8 cellular contexts compared by ENCODE assay signal in the genomic region with DNA sequence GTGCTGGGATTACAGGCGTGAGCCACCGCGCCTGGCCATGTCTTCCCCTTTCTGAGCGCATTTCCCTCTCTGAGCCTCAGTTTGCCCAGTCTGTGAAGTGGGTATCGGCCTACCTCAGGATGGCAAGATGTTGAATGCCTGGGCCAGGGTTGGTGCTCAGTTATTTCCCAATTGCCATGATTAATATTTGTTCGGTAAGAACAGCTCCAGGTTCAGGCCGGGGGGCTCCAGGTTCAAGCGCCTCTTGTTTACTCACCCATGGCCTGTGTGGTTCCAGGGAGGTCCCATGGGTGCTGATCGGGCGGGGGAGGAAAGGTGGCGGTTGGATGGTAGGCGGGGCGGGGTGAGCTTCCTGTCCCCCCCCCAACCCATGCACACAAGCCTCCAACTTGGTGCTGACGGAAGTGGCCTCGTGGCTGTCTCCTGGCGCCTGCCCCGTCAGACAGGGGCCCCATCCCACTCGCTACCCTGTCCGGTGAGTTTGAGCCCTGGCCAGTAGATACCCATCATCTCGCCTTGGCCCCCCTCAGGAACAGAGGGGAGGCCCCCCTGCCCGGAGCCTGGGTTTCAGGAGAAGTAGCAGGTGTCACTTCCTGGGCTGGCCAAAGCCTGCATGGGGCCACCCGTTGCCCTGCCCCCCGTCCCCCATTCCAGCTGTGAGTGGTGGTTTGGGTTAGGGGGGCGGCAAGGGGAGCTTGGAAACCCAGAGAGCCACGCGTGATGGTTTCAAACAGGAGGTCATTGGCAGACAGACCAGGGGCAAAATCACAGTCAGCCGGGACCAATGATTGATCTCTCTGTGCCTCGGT. TPM values are rescaled to one million over a fixed set of nuclear protein-coding genes. Genes with fewer than 3 reads are reported as not detected.
DNase-seq lines count a peak whose midpoint lies in the region; ATAC-seq and TF ChIP-seq lines count a peak whose summit lies in the region.

A gene with protein sequence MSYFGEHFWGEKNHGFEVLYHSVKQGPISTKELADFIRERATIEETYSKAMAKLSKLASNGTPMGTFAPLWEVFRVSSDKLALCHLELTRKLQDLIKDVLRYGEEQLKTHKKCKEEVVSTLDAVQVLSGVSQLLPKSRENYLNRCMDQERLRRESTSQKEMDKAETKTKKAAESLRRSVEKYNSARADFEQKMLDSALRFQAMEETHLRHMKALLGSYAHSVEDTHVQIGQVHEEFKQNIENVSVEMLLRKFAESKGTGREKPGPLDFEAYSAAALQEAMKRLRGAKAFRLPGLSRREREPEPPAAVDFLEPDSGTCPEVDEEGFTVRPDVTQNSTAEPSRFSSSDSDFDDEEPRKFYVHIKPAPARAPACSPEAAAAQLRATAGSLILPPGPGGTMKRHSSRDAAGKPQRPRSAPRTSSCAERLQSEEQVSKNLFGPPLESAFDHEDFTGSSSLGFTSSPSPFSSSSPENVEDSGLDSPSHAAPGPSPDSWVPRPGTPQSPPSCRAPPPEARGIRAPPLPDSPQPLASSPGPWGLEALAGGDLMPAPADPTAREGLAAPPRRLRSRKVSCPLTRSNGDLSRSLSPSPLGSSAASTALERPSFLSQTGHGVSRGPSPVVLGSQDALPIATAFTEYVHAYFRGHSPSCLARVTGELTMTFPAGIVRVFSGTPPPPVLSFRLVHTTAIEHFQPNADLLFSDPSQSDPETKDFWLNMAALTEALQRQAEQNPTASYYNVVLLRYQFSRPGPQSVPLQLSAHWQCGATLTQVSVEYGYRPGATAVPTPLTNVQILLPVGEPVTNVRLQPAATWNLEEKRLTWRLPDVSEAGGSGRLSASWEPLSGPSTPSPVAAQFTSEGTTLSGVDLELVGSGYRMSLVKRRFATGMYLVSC (plus strand): TSS at position 375 of the 809 bp plus-strand sequence. CDS start 3,688 bp downstream, outside the sequence.

- peak within 1 kb of the TSS; percentile 96 for H3K27ac ChIP-seq in BLaER1
- peak within 1 kb of the TSS; percentile 94 for H3K27ac ChIP-seq in temporal lobe (ENCODE audit: low read depth, low read length)
- no peak within 1 kb of the TSS for H3K27ac ChIP-seq in SK-N-SH (ENCODE audit: low read depth in 2 of 2, low read length in 1 of 2)

- H3K27me3 ChIP-seq in BLaER1 (no peaks in the 10 kb centered on the region), SK-N-SH (ENCODE audit: insufficient read depth) (no peaks in the 10 kb centered on the region)

- WGBS in SK-N-SH (ENCODE audit: low lambda C conversion rate): 88% methylated on average over 24 of the region's 28 CpGs

- intact Hi-C loops in natural killer cell (cut with micrococcal nuclease): no loop called here

- H3K9me2 ChIP-seq in SK-N-SH: no peaks in the 10 kb centered on the region

- H3K9me3 ChIP-seq in BLaER1: no peaks in the 10 kb centered on the region
- no peaks in the 10 kb centered on the region for H3K9me3 ChIP-seq in SK-N-SH

- H3K36me3 Mint-ChIP-seq in T-helper 1 cell treated with Interleukin-12 subunit alpha and Interleukin-12 subunit beta and Interleukin-4 antibody, amounts not matched to agents 30 μg/mL and 1 μg/mL, for 36 hours (ENCODE audit: low read depth): peaks cover 22% of the 10 kb centered on the region
- H3K36me3 Mint-ChIP-seq in activated naive CD4-positive, alpha-beta T cell treated with anti-CD3 and anti-CD28 coated beads, Interleukin-2, amount 50 U/mL, for 72 hours: peaks cover 15 to 28% of the 10 kb centered on the region in 2 donors
- no peaks in the 10 kb centered on the region for H3K36me3 Mint-ChIP-seq in natural killer cell

- H3K9me3 Mint-ChIP-seq in T-helper 1 cell treated with Interleukin-12 subunit alpha and Interleukin-12 subunit beta and Interleukin-4 antibody, amounts not matched to agents 30 μg/mL and 1 μg/mL, for 36 hours: no peaks in the 10 kb centered on the region
- no peaks in the 10 kb centered on the region for H3K9me3 Mint-ChIP-seq in activated naive CD4-positive, alpha-beta T cell treated with anti-CD3 and anti-CD28 coated beads, Interleukin-2, amount 50 U/mL, for 72 hours
- H3K9me3 Mint-ChIP-seq in natural killer cell: no peaks in the 10 kb centered on the region

- ATAC-seq in HG02610 (IDR thresholded peaks at IDR 0.05; ENCODE audit: unreplicated experiment) (peak; percentile 28), natural killer cell (peak; percentile 70 to 75 (median 73))
- peak; percentile 70 to 72 for ATAC-seq in activated naive CD4-positive, alpha-beta T cell treated with anti-CD3 and anti-CD28 coated beads, Interleukin-2, amount 50 U/mL, for 72 hours

- H3K4me1 Mint-ChIP-seq in T-helper 1 cell treated with Interleukin-12 subunit alpha and Interleukin-12 subunit beta and Interleukin-4 antibody, amounts not matched to agents 30 μg/mL and 1 μg/mL, for 36 hours (ENCODE audit: low read depth): peaks cover 49% of the 10 kb centered on the region
- peaks cover 35 to 58% of the 10 kb centered on the region in 2 donors for H3K4me1 Mint-ChIP-seq in natural killer cell

- TF ChIP-seq CTCF in natural killer cell (IDR thresholded peaks at IDR 0.05): no peak
- no peak for TF ChIP-seq CTCF in SK-N-SH (IDR thresholded peaks at IDR 0.05)

- H3K27ac Mint-ChIP-seq in T-helper 1 cell treated with Interleukin-12 subunit alpha and Interleukin-12 subunit beta and Interleukin-4 antibody, amounts not matched to agents 30 μg/mL and 1 μg/mL, for 36 hours: peak within 1 kb of the TSS; percentile 77
- peak within 1 kb of the TSS; percentile 92 to 98 for H3K27ac Mint-ChIP-seq in activated naive CD4-positive, alpha-beta T cell treated with anti-CD3 and anti-CD28 coated beads, Interleukin-2, amount 50 U/mL, for 72 hours
- peak within 1 kb of the TSS; percentile 95 for H3K27ac Mint-ChIP-seq in natural killer cell

- H3K4me1 ChIP-seq in BLaER1 (peaks cover 94% of the 10 kb centered on the region), SK-N-SH (ENCODE audit: control insufficient read depth in 1 of 2, insufficient read depth in 2 of 2, low read depth in 1 of 2, low read length in 1 of 2) (peaks cover 9 to 18% of the 10 kb centered on the region in 2 experiments; a peak in 1 of 4 replicates)

- H3K4me3 Mint-ChIP-seq in T-helper 1 cell treated with Interleukin-12 subunit alpha and Interleukin-12 subunit beta and Interleukin-4 antibody, amounts not matched to agents 30 μg/mL and 1 μg/mL, for 36 hours: peak within 1 kb of the TSS; percentile 91
- peak within 1 kb of the TSS; percentile 92 for H3K4me3 Mint-ChIP-seq in natural killer cell

- DNase-seq in activated naive CD4-positive, alpha-beta T cell treated with anti-CD3 and anti-CD28 coated beads, Interleukin-2, amount 50 U/mL, for 72 hours (ENCODE audit: low spot score in 2 of 2): peak; percentile 76 to 88
- DNase-seq in natural killer cell (peak; percentile 77), SK-N-SH (no peak), SW480 (ENCODE audit: low spot score) (no peak)

- H3F3A ChIP-seq in SK-N-SH (replicated peaks; ENCODE audit: insufficient read depth): peaks cover 5% of the 10 kb centered on the region

- peak within 1 kb of the TSS; percentile 80 for H3K9ac ChIP-seq in BLaER1
- H3K9ac ChIP-seq in SK-N-SH: no peak within 1 kb of the TSS

- POLR2A ChIA-PET in SK-N-SH (lab: Yijun Ruan, JAX): no interaction called here

- no peaks in the 10 kb centered on the region for H3K79me2 ChIP-seq in SK-N-SH (ENCODE audit: insufficient read depth)

- H3K4me2 ChIP-seq in BLaER1: peak within 1 kb of the TSS; percentile 89
- no peak within 1 kb of the TSS for H3K4me2 ChIP-seq in SK-N-SH

- no peaks in the 10 kb centered on the region for H3K27me3 Mint-ChIP-seq in T-helper 1 cell treated with Interleukin-12 subunit alpha and Interleukin-12 subunit beta and Interleukin-4 antibody, amounts not matched to agents 30 μg/mL and 1 μg/mL, for 36 hours (ENCODE audit: low read depth)
- H3K27me3 Mint-ChIP-seq in natural killer cell (ENCODE audit: low read depth in 2 of 2): no peaks in the 10 kb centered on the region

- CTCF ChIA-PET in SK-N-SH (lab: Yijun Ruan, JAX): interaction anchor here (1.1 kb wide), 1 partner anchor 13 kb away, joined by 3 read pairs; no protein-coding TSS in a partner anchor

- H3K4me3 ChIP-seq in BLaER1: peak within 1 kb of the TSS; percentile 63
- no peak within 1 kb of the TSS for H3K4me3 ChIP-seq in SK-N-SH (ENCODE audit: low read depth in 2 of 2, low read length in 1 of 2)

- TF ChIP-seq RAD21 in SK-N-SH (IDR thresholded peaks at IDR 0.05; ENCODE audit: low read length): no peak

- H3K36me3 ChIP-seq in BLaER1: peaks cover 10% of the 10 kb centered on the region
- H3K36me3 ChIP-seq in SK-N-SH (replicated peaks in 1 of 2; ENCODE audit: control insufficient read depth in 1 of 2, insufficient read depth in 2 of 2, low read length in 1 of 2): no peaks in the 10 kb centered on the region

- H2AFZ ChIP-seq in SK-N-SH (ENCODE audit: low read depth): no peak within 1 kb of the TSS

- no peak for TF ChIP-seq EP300 in SK-N-SH (IDR thresholded peaks at IDR 0.05; ENCODE audit: borderline replicate concordance in 1 of 2, low read depth in 1 of 2, low read length in 1 of 2)

- peaks cover 34% of the 10 kb centered on the region for H4K20me1 ChIP-seq in BLaER1
- H4K20me1 ChIP-seq in SK-N-SH (ENCODE audit: insufficient read depth): no peaks in the 10 kb centered on the region

TF ChIP-seq in SK-N-SH, 30 proteins besides CTCF, POLR2A, EP300 and RAD21 (continues in another document):
- no peak for TF ChIP-seq TEAD4 (IDR thresholded peaks at IDR 0.05; ENCODE audit: borderline replicate concordance, insufficient read depth)
- TF ChIP-seq, protein P1, sequence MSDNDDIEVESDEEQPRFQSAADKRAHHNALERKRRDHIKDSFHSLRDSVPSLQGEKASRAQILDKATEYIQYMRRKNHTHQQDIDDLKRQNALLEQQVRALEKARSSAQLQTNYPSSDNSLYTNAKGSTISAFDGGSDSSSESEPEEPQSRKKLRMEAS (IDR thresholded peaks at IDR 0.05; ENCODE audit: low read depth): no peak
- TF ChIP-seq CHD2 (IDR thresholded peaks at IDR 0.05; ENCODE audit: low read length, partially characterized antibody): no peak

RNA-seq across cellular contexts. Expression of the gene that starts here (rescaled TPM):
- 10 to 100 TPM; 62.0 to 81.4 TPM for total RNA-seq in activated naive CD4-positive, alpha-beta T cell treated with anti-CD3 and anti-CD28 coated beads, Interleukin-2, amount 50 U/mL, for 72 hours
- 10 to 100 TPM; 56.1 to 67.7 (median 66.5) TPM for total RNA-seq in natural killer cell
- total RNA-seq in temporal lobe: 20.7 TPM
- 0.19 and 0.71 TPM in 2 replicates for polyA plus RNA-seq in SK-N-SH (2012; rRNA removed)
- 0.04 and 0.16 TPM in 2 replicates for polyA plus RNA-seq in SK-N-SH (2012; cell fraction: cytosol; rRNA removed)
- 0.75 and 1.4 TPM in 2 replicates for polyA plus RNA-seq in SK-N-SH (2012; cell fraction: nucleus; rRNA removed)

Comparison
In these comparisons a context has a peak if more than half of its experiments do, and no peak if none do; other contexts are left out.
1. H3K27ac ChIP-seq: peak in BLaER1 (single experiment) and temporal lobe (single experiment); none in SK-N-SH (0 of 2).
2. DNase-seq: peak in activated naive CD4-positive, alpha-beta T cell treated with anti-CD3 and anti-CD28 coated beads, Interleukin-2, amount 50 U/mL, for 72 hours (2 of 2) and natural killer cell (single experiment); none in SK-N-SH (single experiment) and SW480 (single experiment).
3. Peak in every context shown above with its lines, with median percentiles within 50 percentile points of each other: ATAC-seq and H3K27ac Mint-ChIP-seq.